2 cellular contexts compared by ENCODE assay signal in genomic region chr9:130756037-130756436, GRCh38.
TF ChIP-seq lines count a peak whose summit lies in the region.

No MANE protein-coding gene starts in this region.

TF ChIP-seq in SK-N-SH treated with all-trans-retinoic acid at 6 μM for 48 hours, 23 proteins besides CTCF, POLR2A, EP300 and RAD21 (continued from another document):
- TF ChIP-seq RARB (CRISPR knock-in tag; IDR thresholded peaks at IDR 0.05) (no peak), SNAI2 (CRISPR knock-in tag; IDR thresholded peaks at IDR 0.05) (no peak)

TF ChIP-seq in SK-N-SH, 30 proteins besides CTCF, POLR2A, EP300 and RAD21 (continued from another document):
- TF ChIP-seq, protein P1, sequence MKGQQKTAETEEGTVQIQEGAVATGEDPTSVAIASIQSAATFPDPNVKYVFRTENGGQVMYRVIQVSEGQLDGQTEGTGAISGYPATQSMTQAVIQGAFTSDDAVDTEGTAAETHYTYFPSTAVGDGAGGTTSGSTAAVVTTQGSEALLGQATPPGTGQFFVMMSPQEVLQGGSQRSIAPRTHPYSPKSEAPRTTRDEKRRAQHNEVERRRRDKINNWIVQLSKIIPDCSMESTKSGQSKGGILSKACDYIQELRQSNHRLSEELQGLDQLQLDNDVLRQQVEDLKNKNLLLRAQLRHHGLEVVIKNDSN (IDR thresholded peaks at IDR 0.05; ENCODE audit: borderline replicate concordance, low read depth): no peak
- TF ChIP-seq RXRA (IDR thresholded peaks at IDR 0.05; ENCODE audit: borderline replicate concordance, low read depth): no peak
- no peak for TF ChIP-seq RCOR1 (IDR thresholded peaks at IDR 0.05; ENCODE audit: low read length)
- TF ChIP-seq MEF2A (IDR thresholded peaks at IDR 0.05; ENCODE audit: borderline replicate concordance, low read depth): no peak
